In genomic region chr19:32976223-32976805, GRCh38 we compare ENCODE assay signal across 9 cellular contexts. TPM values are rescaled to one million over a fixed set of nuclear protein-coding genes. Genes with fewer than 3 reads are reported as not detected.
DNase-seq lines count a peak whose midpoint lies in the region; ATAC-seq, FAIRE-seq and TF ChIP-seq lines count a peak whose summit lies in the region.
"Had no signal": no experiment of that assay in that cellular context is flagged by ENCODE, and none has a peak within 500 bp of the region (broad histone marks: within the 10 kb centered on the region; RNA-seq: fewer than 3 reads in every experiment).

No MANE protein-coding gene starts in this region.

- no peak overlapping the region for H3K4me3 ChIP-seq in Panc1 (ENCODE audit: low read depth in 2 of 2, low read length in 2 of 2)
- H3K4me3 ChIP-seq in fibroblast of villous mesenchyme (ENCODE audit: low read depth, low read length): no peak overlapping the region
- no peak overlapping the region for H3K4me3 ChIP-seq in osteoblast (ENCODE audit: insufficient read depth, low read length)
- H3K4me3 ChIP-seq in tibial artery: no peak overlapping the region

- H3K27ac ChIP-seq in Panc1 (ENCODE audit: low read length) (no peak overlapping the region), osteoblast (ENCODE audit: low read depth, low read length) (no peak overlapping the region), tibial artery (no peak overlapping the region)

- DNase-seq in D721Med (ENCODE audit: insufficient read length, low spot score): peak; percentile 71
- DNase-seq in KBM-7: peak; percentile 84
- DNase-seq in Panc1 (ENCODE audit: low read depth, low spot score): peak; percentile 48
- peak; percentile 84 to 86 for DNase-seq in activated T-cell treated with anti-CD3 and anti-CD28 coated beads, Interleukin-2, amount 50 U/mL, for 48 hours
- DNase-seq in fibroblast of villous mesenchyme (ENCODE audit: low read depth): peak; percentile 75
- DNase-seq in osteoblast (ENCODE audit: insufficient read length, low spot score, missing footprints): peak; percentile 77
- DNase-seq in tibial artery: peak in 1 of 2 donors; percentile 47

- ATAC-seq in Panc1 (no peak), GM18511 (IDR thresholded peaks at IDR 0.05; ENCODE audit: unreplicated experiment) (no peak)
- ATAC-seq: activated naive CD4-positive, alpha-beta T cell treated with anti-CD3 and anti-CD28 coated beads, Interleukin-2, amount 50 U/mL, for 72 hours had no signal

- intact Hi-C loops in Panc1 (cut with micrococcal nuclease; ENCODE audit: unreplicated experiment): loop anchor here (5.0 kb wide), 1 partner anchor 141 kb away; no protein-coding TSS in a partner anchor
- intact Hi-C loops in tibial artery (cut with DNase I; ENCODE audit: low total_unique reads): loop anchor here (2.0 kb wide), 1 partner anchor 110 kb away; no protein-coding TSS in a partner anchor

- H3K79me2 ChIP-seq in osteoblast (ENCODE audit: insufficient read depth, low read length): peaks cover 5% of the 10 kb centered on the region

- H3K4me1 ChIP-seq in Panc1 (ENCODE audit: control insufficient read depth, insufficient read depth, low read length): 0 out of 2 replicates have a peak, but pooled peaks cover 6% of the 10 kb centered on the region
- peaks cover 3% of the 10 kb centered on the region for H3K4me1 ChIP-seq in osteoblast (ENCODE audit: insufficient read depth, low read length)
- peaks cover 0 to 2% (median under 1%) of the 10 kb centered on the region in 4 donors for H3K4me1 ChIP-seq in tibial artery

- BruUV-seq in Panc1 (replicated peaks; lab: Mats Ljungman, UMichigan): TSS peak; percentile 29

- H2AFZ ChIP-seq in osteoblast (ENCODE audit: low read length): peak overlapping the region; percentile 87

- CTCF ChIA-PET in Panc1 (lab: Charles Lee): interaction anchor here (0.6 kb wide), 1 partner anchor 59 kb away, joined by 3 read pairs; no protein-coding TSS in a partner anchor

- H3K9me3 ChIP-seq in Panc1 (ENCODE audit: control insufficient read depth, insufficient read depth, low read depth, low read length) (no peaks in the 10 kb centered on the region), osteoblast (ENCODE audit: low read depth, low read length) (no peaks in the 10 kb centered on the region), tibial artery (no peaks in the 10 kb centered on the region)

- H4K20me1 ChIP-seq in osteoblast (ENCODE audit: insufficient read depth, low read length): no peaks in the 10 kb centered on the region

- H3K27me3 ChIP-seq in Panc1 (ENCODE audit: control insufficient read depth, insufficient read depth, low read length) (no peaks in the 10 kb centered on the region), osteoblast (ENCODE audit: insufficient read depth, low read length) (no peaks in the 10 kb centered on the region), tibial artery (no peaks in the 10 kb centered on the region)

- in situ Hi-C loops in KBM-7 (cut with MboI; ENCODE audit: low pct_unique_long_range_greater_than_20kb, low sequenced_read_pairs) (no loop called here), Panc1 (cut with HindIII; ENCODE audit: low pct_unique_long_range_greater_than_20kb, low sequenced_read_pairs) (no loop called here)

- POLR2A ChIA-PET in Panc1 (lab: Charles Lee): no interaction called here

- FAIRE-seq in D721Med (lab: Jason Lieb, UNC): no peak

- peak; percentile 87 for TF ChIP-seq CTCF in D721Med (IDR thresholded peaks at IDR 0.05; ENCODE audit: insufficient read depth, missing control alignments)
- peak; percentile 95 for TF ChIP-seq CTCF in Panc1 (IDR thresholded peaks at IDR 0.05)
- peak; percentile 86 for TF ChIP-seq CTCF in fibroblast of villous mesenchyme (IDR thresholded peaks at IDR 0.05; ENCODE audit: insufficient read depth, low read depth, low read length)
- TF ChIP-seq CTCF in osteoblast (IDR thresholded peaks at IDR 0.05; ENCODE audit: extremely low read depth, low read depth, low read length): peak; percentile 89
- TF ChIP-seq CTCF in tibial artery (IDR thresholded peaks at IDR 0.05): peak; percentile 13 to 37

- peaks cover 11% of the 10 kb centered on the region; the same call in 1 of the 2 replicates for H3K36me3 ChIP-seq in Panc1 (ENCODE audit: control insufficient read depth, insufficient read depth, low read length)
- no peaks in the 10 kb centered on the region for H3K36me3 ChIP-seq in osteoblast (ENCODE audit: insufficient read depth, low read length)
- no peaks in the 10 kb centered on the region for H3K36me3 ChIP-seq in tibial artery

- no peak overlapping the region for H3K4me2 ChIP-seq in osteoblast (ENCODE audit: insufficient read depth, low read length)

RNA-seq across cellular contexts. Expression of gene FAAP24, which starts 4.3 kb away (rescaled TPM):
- total RNA-seq in Panc1 (2021; ENCODE audit: unreplicated experiment) (16.0 TPM), fibroblast of villous mesenchyme (0.86 and 1.6 TPM in 2 replicates), osteoblast (3.6 and 4.1 TPM in 2 replicates)
- polyA plus RNA-seq in Panc1 (2012; ENCODE audit: insufficient read length): 10.7 TPM

RNA-seq across cellular contexts. Expression of gene CEP89, which starts 4.6 kb away (rescaled TPM):
- total RNA-seq in Panc1 (2021; ENCODE audit: unreplicated experiment) (39.9 TPM), fibroblast of villous mesenchyme (15.8 and 18.1 TPM in 2 replicates), osteoblast (18.5 and 21.2 TPM in 2 replicates)
- 31.0 TPM for polyA plus RNA-seq in Panc1 (2012; ENCODE audit: insufficient read length)

Comparison
In these comparisons a context has a peak if more than half of its experiments do, and no peak if none do; other contexts are left out.
1. CTCF ChIP-seq: peak in every context shown above with its lines; median percentile 95 in Panc1; 89 in osteoblast; 87 in D721Med; 86 in fibroblast of villous mesenchyme; 25 in tibial artery.